ENCODE assay signal across 12 cellular contexts in the genomic region with DNA sequence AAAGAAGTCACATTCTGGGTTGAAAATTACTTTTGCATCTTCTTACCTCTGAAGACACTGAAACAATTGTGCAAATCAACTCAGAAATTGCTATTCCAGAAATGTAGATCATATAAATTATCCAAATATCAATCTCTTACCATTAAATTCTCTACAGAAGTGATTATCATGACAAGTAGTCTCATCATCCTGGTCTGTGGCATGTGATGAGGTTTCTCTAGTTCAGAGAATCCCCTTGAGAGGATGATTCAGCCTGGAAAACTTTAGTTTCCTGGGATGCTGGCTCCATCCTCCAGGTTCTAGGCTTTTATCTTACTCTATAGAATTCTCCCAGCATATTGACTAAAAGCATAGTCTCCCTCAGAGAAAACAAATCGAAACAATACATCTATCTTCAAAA.
DNase-seq lines count a peak whose midpoint lies in the region; ATAC-seq and TF ChIP-seq lines count a peak whose summit lies in the region.
"Had no signal": no experiment of that assay in that cellular context is flagged by ENCODE, and none has a peak within 500 bp of the region (broad histone marks: within the 10 kb centered on the region; RNA-seq: fewer than 3 reads in every experiment).

No MANE protein-coding gene starts in this region.

- POLR2A ChIA-PET in Caco-2 (lab: Charles Lee) = no interaction called here

- H3K27me3 ChIP-seq in MM.1S (replicated peaks; ENCODE audit: insufficient read depth, low read length) (no peaks in the 10 kb centered on the region), Caco-2 (replicated peaks; ENCODE audit: control insufficient read depth, insufficient read depth, low read length) (no peaks in the 10 kb centered on the region)

- intact Hi-C loops in Caco-2 (cut with micrococcal nuclease; ENCODE audit: unreplicated experiment) = no loop called here

- no peaks in the 10 kb centered on the region for H3K79me2 ChIP-seq in MM.1S (ENCODE audit: low read length)

- H3K36me3 ChIP-seq in MM.1S (replicated peaks; ENCODE audit: insufficient read depth, low read length) (no peaks in the 10 kb centered on the region), Caco-2 (ENCODE audit: control insufficient read depth, insufficient read depth, low read length) (no peaks in the 10 kb centered on the region)

- no TSS peak for BruUV-seq in Caco-2 (replicated peaks; lab: Mats Ljungman, UMichigan)

- peak; percentile 83 for ATAC-seq in SK-N-SH treated with all-trans-retinoic acid at 6 μM for 48 hours

- H3K27ac ChIP-seq in MM.1S (ENCODE audit: low read length) = no peak overlapping the region

- H3K4me3 ChIP-seq in fibroblast of the aortic adventitia (ENCODE audit: low read depth, low read length) = no peak overlapping the region
- H3K4me3 ChIP-seq in MM.1S (ENCODE audit: low read length) = no peak overlapping the region
- H3K4me3 ChIP-seq in Caco-2 (ENCODE audit: low read depth, low read length) = no peak overlapping the region

- peak; percentile 45 for DNase-seq in GM04503 (ENCODE audit: low read depth)
- peak; percentile 78 for DNase-seq in fibroblast of the aortic adventitia (ENCODE audit: low read depth)
- DNase-seq in stromal cell of bone marrow (ENCODE audit: low read depth) = peak; percentile 55
- no peak for DNase-seq in midbrain (lab: John Stamatoyannopoulos, UW)
- DNase-seq in MM.1S = no peak
- DNase-seq in Caco-2 = no peak
- DNase-seq: activated CD8-positive, alpha-beta memory T cell treated with anti-CD3 and anti-CD28 coated beads for 24 hours; activated effector memory CD4-positive, alpha-beta T cell treated with Interleukin-2 at 50 U/mL for 16 hours; anterior cingulate cortex; NCI-H2227 treated with DMSO at 0.1 percent for 48 hours; SIG-M5 had no signal

- H3K4me2 ChIP-seq in MM.1S (ENCODE audit: low read depth, low read length) = no peak overlapping the region

- no peak overlapping the region for H3K9ac ChIP-seq in MM.1S (ENCODE audit: low read length)

- H3K27me3 Mint-ChIP-seq in Caco-2 (ENCODE audit: insufficient read depth, unreplicated experiment) = no peaks in the 10 kb centered on the region

- no peaks in the 10 kb centered on the region for H3K36me3 Mint-ChIP-seq in Caco-2 (ENCODE audit: insufficient read depth, unreplicated experiment)

- H4K20me1 ChIP-seq in MM.1S (ENCODE audit: insufficient read depth, low read length) = no peaks in the 10 kb centered on the region

- H3K9me2 ChIP-seq in MM.1S (replicated peaks; ENCODE audit: insufficient read depth, low read length) = no peaks in the 10 kb centered on the region

- TF ChIP-seq CTCF in fibroblast of the aortic adventitia (IDR thresholded peaks at IDR 0.05; ENCODE audit: insufficient read depth, low read length) = no peak
- TF ChIP-seq CTCF in MM.1S (IDR thresholded peaks at IDR 0.05; ENCODE audit: low read length) = no peak
- no peak for TF ChIP-seq CTCF in Caco-2 (IDR thresholded peaks at IDR 0.05; ENCODE audit: insufficient read depth in 1 of 2, low read depth in 1 of 2, low read length in 1 of 2, severe bottlenecking in 1 of 2, unreplicated experiment in 1 of 2)

- H3K4me1 ChIP-seq in MM.1S (ENCODE audit: low read length) (no peaks in the 10 kb centered on the region), Caco-2 (no peaks in the 10 kb centered on the region)

- no peak overlapping the region for H2AFZ ChIP-seq in MM.1S (ENCODE audit: low read length)

- H3K9me3 ChIP-seq in MM.1S (replicated peaks; ENCODE audit: insufficient read depth, low read length) (no peaks in the 10 kb centered on the region), Caco-2 (no peaks in the 10 kb centered on the region)

- H3F3A ChIP-seq in MM.1S (ENCODE audit: insufficient read depth, low read length) = no peaks in the 10 kb centered on the region

- CTCF ChIA-PET in Caco-2 (lab: Charles Lee) = no interaction called here

- no peak overlapping the region for H3K4me3 Mint-ChIP-seq in Caco-2 (ENCODE audit: unreplicated experiment)

- H3K9me3 Mint-ChIP-seq in Caco-2 (ENCODE audit: unreplicated experiment) = no peaks in the 10 kb centered on the region

- H3K27ac Mint-ChIP-seq in Caco-2 (ENCODE audit: unreplicated experiment) = no peak overlapping the region

- H3K4me1 Mint-ChIP-seq in Caco-2 (ENCODE audit: low read depth, unreplicated experiment) = no peaks in the 10 kb centered on the region

TF ChIP-seq in SK-N-SH treated with all-trans-retinoic acid at 6 μM for 48 hours, 23 proteins besides CTCF, POLR2A, EP300 and RAD21:
- TF ChIP-seq ISL1 (CRISPR knock-in tag; IDR thresholded peaks at IDR 0.05) (peak; percentile 56; the same call in 1 of the 2 replicates), OSR1 (CRISPR knock-in tag; IDR thresholded peaks at IDR 0.05) (no peak)

Comparison
In these comparisons a context has a peak if more than half of its experiments do, and no peak if none do; other contexts are left out.
1. DNase-seq: peak in GM04503 (single experiment), fibroblast of the aortic adventitia (single experiment) and stromal cell of bone marrow (single experiment); none in midbrain (single experiment), MM.1S (single experiment) and Caco-2 (0 of 2).